In genomic region chr5:91430949-91431348, GRCh38 we compare ENCODE assay signal across 22 cellular contexts. TPM values are rescaled to one million over a fixed set of nuclear protein-coding genes. Genes with fewer than 3 reads are reported as not detected.
DNase-seq lines count a peak whose midpoint lies in the region; ATAC-seq, FAIRE-seq and TF ChIP-seq lines count a peak whose summit lies in the region.
"Had no signal": no experiment of that assay in that cellular context is flagged by ENCODE, and none has a peak within 500 bp of the region (broad histone marks: within the 10 kb centered on the region; RNA-seq: fewer than 3 reads in every experiment).

No MANE protein-coding gene starts in this region.

- H4K20me1 ChIP-seq in HepG2 (ENCODE audit: insufficient read depth, low read length), result no peaks in the 10 kb centered on the region
- H4K20me1 ChIP-seq in K562 (replicated peaks; ENCODE audit: control insufficient read depth, insufficient read depth, low read length), result no peaks in the 10 kb centered on the region
- H4K20me1 ChIP-seq: BLaER1 had no signal

- H3K4me3 ChIP-seq in HepG2 (replicated peaks in 1 of 3; ENCODE audit: insufficient read depth in 1 of 3, low read depth in 2 of 3, low read length in 3 of 3) (no peak overlapping the region), right lobe of liver (no peak overlapping the region), K562 (no peak overlapping the region)
- H3K4me3 ChIP-seq: BLaER1 had no signal

- FAIRE-seq in HepG2 (lab: Jason Lieb, UNC) (no peak), GM12892 (lab: Jason Lieb, UNC) (peak; percentile 30), K562 (lab: Jason Lieb, UNC) (peak; percentile 6), RCC 7860 (lab: Jason Lieb, UNC) (no peak)
- FAIRE-seq: D721Med, G401.6, GM12891, GM18507, GM19239 had no signal

- TF ChIP-seq CTCF in HepG2 (CRISPR knock-in tag; IDR thresholded peaks at IDR 0.05) (no peak), right lobe of liver (IDR thresholded peaks at IDR 0.05) (no peak), K562 (IDR thresholded peaks at IDR 0.05 in 2 of 3, conservative IDR thresholded peaks at IDR 0.05 in 1 of 3; ENCODE audit: insufficient read depth in 2 of 3, low read depth in 1 of 3, low read length in 3 of 3) (no peak)

- no peak for ATAC-seq in HepG2
- no peak for ATAC-seq in right lobe of liver
- no peak for ATAC-seq in K562
- no peak for ATAC-seq in HG03354 (IDR thresholded peaks at IDR 0.05; ENCODE audit: poor library complexity, severe bottlenecking, unreplicated experiment)
- ATAC-seq: CD8-positive, alpha-beta T cell had no signal

- H3K79me2 ChIP-seq in HepG2 (ENCODE audit: insufficient read depth, low read length) (no peaks in the 10 kb centered on the region), K562 (ENCODE audit: control insufficient read depth, insufficient read depth, low read length) (no peaks in the 10 kb centered on the region)

- no peaks in the 10 kb centered on the region for H3K9me1 ChIP-seq in K562 (ENCODE audit: control insufficient read depth, insufficient read depth, low read length)

- TF ChIP-seq POLR2A in HepG2 (IDR thresholded peaks at IDR 0.05; ENCODE audit: insufficient read depth in 1 of 2, low read depth in 2 of 2, low read length in 2 of 2) (no peak), right lobe of liver (IDR thresholded peaks at IDR 0.05) (no peak), GM12892 (IDR thresholded peaks at IDR 0.05; ENCODE audit: low read depth, low read length) (no peak), K562 (conservative IDR thresholded peaks at IDR 0.05) (no peak)

- CTCF ChIA-PET in HepG2 (lab: Yijun Ruan, JAX; ENCODE audit: low intra/inter-chr PET ratio, low total read pairs) (no interaction called here), K562 (lab: Yijun Ruan, JAX; ENCODE audit: low intra/inter-chr PET ratio) (no interaction called here)

- no peak for TF ChIP-seq RAD21 in HepG2 (CRISPR knock-in tag; IDR thresholded peaks at IDR 0.05)
- no peak for TF ChIP-seq RAD21 in K562 (CRISPR knock-in tag; conservative IDR thresholded peaks at IDR 0.05 in 1 of 2, IDR thresholded peaks at IDR 0.05 in 1 of 2)

- H3K9ac ChIP-seq in HepG2 (ENCODE audit: insufficient read depth, low read depth, low read length) (no peak overlapping the region), K562 (ENCODE audit: insufficient read depth in 1 of 2, low read depth in 2 of 2, low read length in 2 of 2) (no peak overlapping the region)
- H3K9ac ChIP-seq: BLaER1 had no signal

- no peaks in the 10 kb centered on the region for H3K36me3 ChIP-seq in HepG2 (replicated peaks in 1 of 2; ENCODE audit: control insufficient read depth in 1 of 2, insufficient read depth in 2 of 2, low read length in 2 of 2)
- H3K36me3 ChIP-seq in right lobe of liver, result no peaks in the 10 kb centered on the region
- H3K36me3 ChIP-seq in K562 (ENCODE audit: control insufficient read depth, insufficient read depth, low read length), result no peaks in the 10 kb centered on the region
- H3K36me3 ChIP-seq: BE2C, BLaER1 had no signal

- H3K4me1 ChIP-seq in HepG2 (ENCODE audit: insufficient read depth, low read length) (no peaks in the 10 kb centered on the region), right lobe of liver (no peaks in the 10 kb centered on the region), K562 (replicated peaks in 1 of 2; ENCODE audit: control insufficient read depth in 2 of 2, insufficient read depth in 2 of 2, low read length in 2 of 2) (no peaks in the 10 kb centered on the region)
- H3K4me1 ChIP-seq: BLaER1, Caco-2 had no signal

- H3K27me3 ChIP-seq in HepG2 (ENCODE audit: control insufficient read depth in 1 of 2, insufficient read depth in 2 of 2, low read length in 2 of 2), result no peaks in the 10 kb centered on the region
- H3K27me3 ChIP-seq in right lobe of liver, result no peaks in the 10 kb centered on the region
- no peaks in the 10 kb centered on the region; a peak in 1 of 5 replicates for H3K27me3 ChIP-seq in K562 (ENCODE audit: control insufficient read depth in 2 of 2, insufficient read depth in 2 of 2, low read length in 2 of 2)
- H3K27me3 ChIP-seq: BE2C, BLaER1 had no signal

- no peak for TF ChIP-seq EP300 in HepG2 (IDR thresholded peaks at IDR 0.05; ENCODE audit: low read depth in 2 of 2, low read length in 2 of 2)
- TF ChIP-seq EP300 in HepG2 (CRISPR knock-in tag; IDR thresholded peaks at IDR 0.05; ENCODE audit: borderline replicate concordance), result no peak
- no peak for TF ChIP-seq EP300 in K562 (IDR thresholded peaks at IDR 0.05; ENCODE audit: low read length)

- POLR2A ChIA-PET in HepG2 (lab: Yijun Ruan, JAX) (no interaction called here), K562 (lab: Yijun Ruan, JAX) (no interaction called here)

- no peak for DNase-seq in HepG2 (ENCODE audit: low spot score)
- DNase-seq in right lobe of liver, result no peak
- DNase-seq in GM12892 (ENCODE audit: insufficient read length), result no peak
- no peak for DNase-seq in K562 (ENCODE audit: extremely low read depth in 1 of 4, low spot score in 3 of 4)
- DNase-seq in RCC 7860 (ENCODE audit: low spot score), result no peak
- DNase-seq: ACHN; BE2C; C1 segment of cervical spinal cord; Caco-2; Calu3; CD4-positive, alpha-beta T cell; CD8-positive, alpha-beta T cell; DMS79 treated with DMSO at 0.1 percent for 48 hours; GF-D8 had no signal

- no peak overlapping the region for H2AFZ ChIP-seq in HepG2 (ENCODE audit: low read length)
- H2AFZ ChIP-seq in K562 (ENCODE audit: low read depth, low read length), result no peak overlapping the region

- BruUV-seq in HepG2 (replicated peaks; lab: Mats Ljungman, UMichigan) (no TSS peak), K562 (replicated peaks; lab: Mats Ljungman, UMichigan) (no TSS peak)

- intact Hi-C loops in HepG2 (cut with micrococcal nuclease; ENCODE audit: unreplicated experiment), result no loop called here
- intact Hi-C loops in right lobe of liver (cut with DNase I), result no loop called here
- intact Hi-C loops in K562 (cut with micrococcal nuclease), result no loop called here

- H3K4me2 ChIP-seq in HepG2 (ENCODE audit: low read depth, low read length) (no peak overlapping the region), K562 (ENCODE audit: insufficient read depth, low read length) (no peak overlapping the region)
- H3K4me2 ChIP-seq: BLaER1 had no signal

- H3K27ac ChIP-seq in HepG2 (ENCODE audit: extremely low read length, insufficient read depth, low read length) (no peak overlapping the region), right lobe of liver (no peak overlapping the region), K562 (ENCODE audit: extremely low read depth, low read depth, low read length) (no peak overlapping the region)
- H3K27ac ChIP-seq: 22Rv1, BLaER1 had no signal

- no peaks in the 10 kb centered on the region for H3K9me3 ChIP-seq in HepG2 (ENCODE audit: low read length)
- no peaks in the 10 kb centered on the region for H3K9me3 ChIP-seq in right lobe of liver
- no peaks in the 10 kb centered on the region for H3K9me3 ChIP-seq in K562 (replicated peaks; ENCODE audit: control insufficient read depth, insufficient read depth, low read depth, low read length)
- H3K9me3 ChIP-seq: BLaER1, Caco-2 had no signal

- in situ Hi-C loops in HepG2 (cut with HindIII; ENCODE audit: extremely low pct_ligation_motif_present, low pct_unique_long_range_greater_than_20kb), result no loop called here
- in situ Hi-C loops in K562 (cut with MboI), result no loop called here

TF ChIP-seq in K562, 482 proteins besides CTCF, POLR2A, EP300 and RAD21 (continues in another document):
- peak; percentile 63 for TF ChIP-seq C11orf30 (IDR thresholded peaks at IDR 0.05; ENCODE audit: low read depth)

RNA-seq across cellular contexts. Expression of gene ARRDC3, which starts 47.8 kb away (rescaled TPM):
- total RNA-seq in HepG2 (2016; rRNA removed; fragmentation: Illumina TruSeq; extraction: Trizol), result 12.2 and 24.4 TPM in 2 replicates
- 7.8 TPM in 2 replicates for total RNA-seq in HepG2 (2016; cell fraction: cytosol; rRNA removed; fragmentation: Illumina TruSeq; extraction: Trizol; ENCODE audit: low read depth)
- total RNA-seq in HepG2 (2016; cell fraction: insoluble cytoplasmic fraction; rRNA removed; fragmentation: Illumina TruSeq; extraction: Trizol), result 13.5 and 19.6 TPM in 2 replicates
- 11.0 and 11.3 TPM in 2 replicates for total RNA-seq in HepG2 (2016; cell fraction: membrane; rRNA removed; fragmentation: Illumina TruSeq; extraction: Trizol)
- total RNA-seq in HepG2 (2016; cell fraction: nucleus; rRNA removed; fragmentation: Illumina TruSeq; extraction: Trizol), result 46.8 and 50.0 TPM in 2 replicates
- 3.4 and 5.9 TPM in 2 replicates for polyA plus RNA-seq in HepG2 (2011; rRNA removed)
- polyA plus RNA-seq in HepG2 (2011; cell fraction: cytosol; rRNA removed), result 1.0 and 3.5 TPM in 2 replicates
- polyA plus RNA-seq in HepG2 (2011; cell fraction: nucleus; rRNA removed), result 4.1 and 6.4 TPM in 2 replicates
- polyA plus RNA-seq in HepG2 (2012), result 10.9 and 12.8 TPM in 2 replicates
- polyA plus RNA-seq in HepG2 (2016; cell fraction: cytosol; fragmentation: Illumina TruSeq; extraction: Trizol; ENCODE audit: low read depth), result 0.52 and 0.62 TPM in 2 replicates
- polyA plus RNA-seq in HepG2 (2016; cell fraction: insoluble cytoplasmic fraction; fragmentation: Illumina TruSeq; extraction: Trizol; ENCODE audit: low read depth), result 7.6 and 8.4 TPM in 2 replicates
- 2.1 and 2.7 TPM in 2 replicates for polyA plus RNA-seq in HepG2 (2016; cell fraction: membrane; fragmentation: Illumina TruSeq; extraction: Trizol; ENCODE audit: low read depth)
- polyA plus RNA-seq in HepG2 (2016; cell fraction: nucleus; fragmentation: Illumina TruSeq; extraction: Trizol; ENCODE audit: insufficient read depth, low read depth), result 35.7 and 39.1 TPM in 2 replicates
- polyA minus RNA-seq in HepG2 (2011; rRNA and poly(A)+ RNA removed; ENCODE audit: low replicate concordance), result 10.6 and 28.7 TPM in 2 replicates
- polyA minus RNA-seq in HepG2 (2011; cell fraction: cytosol; rRNA and poly(A)+ RNA removed), result 9.8 and 22.2 TPM in 2 replicates
- polyA minus RNA-seq in HepG2 (2011; cell fraction: nucleus; rRNA and poly(A)+ RNA removed), result 15.3 and 23.9 TPM in 2 replicates
- total RNA-seq in right lobe of liver, result 10 to 100 TPM; 14.3 to 96.9 (median 46.0) TPM
- polyA plus RNA-seq in GM12892 (2012; ENCODE audit: missing spikeins), result 27.5 TPM
- 71.8 and 190 TPM in 2 replicates for total RNA-seq in K562 (2011; cell fraction: chromatin; rRNA removed; ENCODE audit: low replicate concordance)
- 40.0 and 50.7 TPM in 2 replicates for total RNA-seq in K562 (2011; cell fraction: nucleolus; rRNA removed)
- total RNA-seq in K562 (2011; cell fraction: nucleoplasm; rRNA removed), result 79.3 and 101 TPM in 2 replicates
- total RNA-seq in K562 (2014; rRNA removed), result 45.2 and 46.2 TPM in 2 replicates
- 54.4 and 58.1 TPM in 2 replicates for total RNA-seq in K562 (2014; rRNA removed; fragmentation: Illumina TruSeq; extraction: Trizol)
- total RNA-seq in K562 (2015; rRNA removed; fragmentation: Illumina TruSeq; extraction: Trizol), result 36.0 and 39.4 TPM in 2 replicates
- 42.1 and 49.1 TPM in 2 replicates for total RNA-seq in K562 (2021)
- 40.4 and 41.0 TPM in 2 replicates for polyA plus RNA-seq in K562 (2011; rRNA removed)
- 6.3 and 18.7 TPM in 2 replicates for polyA plus RNA-seq in K562 (2011; cell fraction: cytosol; rRNA removed)
- polyA plus RNA-seq in K562 (2011; cell fraction: nucleus; rRNA removed), result 49.0 and 78.9 TPM in 2 replicates
- polyA plus RNA-seq in K562 (2012), result 27.7 and 35.0 TPM in 2 replicates
- 19.3 and 25.5 TPM in 2 replicates for polyA plus RNA-seq in K562 (2014; fragmentation: Illumina TruSeq; extraction: Trizol)
- 10 to 100 TPM; 23.8 to 30.2 TPM for polyA plus RNA-seq in K562 (2014; fragmentation: Nextera tagmentation; extraction: Ambion mirVana)
- polyA plus RNA-seq in K562 (2014; rRNA removed), result 15.3 and 15.9 TPM in 2 replicates
- polyA minus RNA-seq in K562 (2011; rRNA and poly(A)+ RNA removed), result 193 and 245 TPM in 2 replicates
- polyA minus RNA-seq in K562 (2011; cell fraction: cytosol; rRNA and poly(A)+ RNA removed), result 88.1 and 97.8 TPM in 2 replicates
- 124 and 274 TPM in 2 replicates for polyA minus RNA-seq in K562 (2011; cell fraction: nucleus; rRNA and poly(A)+ RNA removed)

Comparison
In these comparisons a context has a peak if more than half of its experiments do, and no peak if none do; other contexts are left out.
1. Of the 241 proteins assayed by ChIP-seq in both HepG2 and K562: peak only in HepG2: none; only in K562: MAFG; in both: MAFF and MAFK; in neither: 238.